In genomic region chr18:50286391-50287027, GRCh38 we compare ENCODE assay signal across 8 cellular contexts. TPM values are rescaled to one million over a fixed set of nuclear protein-coding genes. Genes with fewer than 3 reads are reported as not detected.
DNase-seq lines count a peak whose midpoint lies in the region; ATAC-seq lines count a peak whose summit lies in the region.

No MANE protein-coding gene starts in this region.

- H3K36me3 Mint-ChIP-seq in naive B cell: peaks cover 8 to 40% of the 10 kb centered on the region in 2 donors

- peaks cover 13% of the 10 kb centered on the region for H3K27me3 ChIP-seq in SJSA1 (replicated peaks)

- H3K9me3 ChIP-seq in SJSA1 (replicated peaks): no peaks in the 10 kb centered on the region

- no peaks in the 10 kb centered on the region for H3K9me3 Mint-ChIP-seq in naive B cell

- no peak for ATAC-seq in naive B cell (ENCODE audit: low read depth in 2 of 2)
- ATAC-seq in GM21390 (IDR thresholded peaks at IDR 0.05; ENCODE audit: unreplicated experiment): no peak

- no peaks in the 10 kb centered on the region for H3K27me3 Mint-ChIP-seq in naive B cell

- peaks cover 52% of the 10 kb centered on the region for H3K36me3 ChIP-seq in SJSA1

- peaks cover 40 to 57% (median 44%) of the 10 kb centered on the region in 3 donors for H3K4me1 Mint-ChIP-seq in naive B cell

- peak; percentile 39 for DNase-seq in stimulated activated CD4-positive, alpha-beta T cell treated with anti-CD3 and anti-CD28 coated beads, Interleukin-1b, Interleukin-23, amount 100 ng/mL, for 48 hours
- DNase-seq in stimulated activated CD4-positive, alpha-beta T cell treated with anti-CD3 and anti-CD28 coated beads, Interleukin-12 subunit alpha, Interleukin-12 subunit beta, amount 100 ng/mL, for 4 hours: no peak
- DNase-seq in SJSA1 (ENCODE audit: low read depth in 1 of 2, low spot score in 2 of 2) (peak; percentile 62 to 75), ecto neural progenitor cell (ENCODE audit: low spot score) (peak; percentile 57), naive B cell (no peak), NCI-H446 treated with DMSO at 0.1 percent for 48 hours (lab: John Stamatoyannopoulos, UW) (no peak), SKM-1 treated with dmso at 0.1 percent for 144 hours (lab: John Stamatoyannopoulos, UW; ENCODE audit: unreplicated experiment) (no peak)

- peak overlapping the region in 5 of 6 donors; percentile 67 to 98 (median 87) for H3K27ac Mint-ChIP-seq in naive B cell

- H3K4me1 ChIP-seq in SJSA1 (replicated peaks): peaks cover 17% of the 10 kb centered on the region

- peak overlapping the region; percentile 89 to 100 (median 98) for H3K4me3 Mint-ChIP-seq in naive B cell

- H3K4me3 ChIP-seq in SJSA1: peak overlapping the region; percentile 70

- H3K27ac ChIP-seq in SJSA1: no peak overlapping the region

RNA-seq across cellular contexts. Expression of gene CXXC1, which starts 1.0 kb away (rescaled TPM):
- 26.0 and 31.3 TPM in 2 replicates for total RNA-seq in SJSA1 (2014; rRNA removed; shearing (Covaris generic))
- 10 to 100 TPM; 56.7 to 97.3 (median 71.0) TPM for polyA plus RNA-seq in naive B cell (ENCODE audit: low read depth in 6 of 6)

RNA-seq across cellular contexts. Expression of gene MBD1, which starts 5.2 kb away (rescaled TPM):
- 51.1 and 64.4 TPM in 2 replicates for total RNA-seq in SJSA1 (2014; rRNA removed; shearing (Covaris generic))
- 10 to 100 TPM; 23.4 to 42.4 (median 25.0) TPM for polyA plus RNA-seq in naive B cell (ENCODE audit: low read depth in 6 of 6)

RNA-seq across cellular contexts. Expression of gene CFAP53, which starts 20.2 kb away (rescaled TPM):
- 0.08 TPM in 1 of 2 replicates, not detected in the other for total RNA-seq in SJSA1 (2014; rRNA removed; shearing (Covaris generic))
- polyA plus RNA-seq in naive B cell (ENCODE audit: low read depth in 6 of 6): under 1 TPM in 1 of 6 donors, not detected in 5; 0.27 TPM

Comparison
In these comparisons a context has a peak if more than half of its experiments do, and no peak if none do; other contexts are left out.
1. DNase-seq: peak in stimulated activated CD4-positive, alpha-beta T cell treated with anti-CD3 and anti-CD28 coated beads, Interleukin-1b, Interleukin-23, amount 100 ng/mL, for 48 hours (single experiment), SJSA1 (2 of 2) and ecto neural progenitor cell (single experiment); none in stimulated activated CD4-positive, alpha-beta T cell treated with anti-CD3 and anti-CD28 coated beads, Interleukin-12 subunit alpha, Interleukin-12 subunit beta, amount 100 ng/mL, for 4 hours (single experiment), naive B cell (single experiment), NCI-H446 treated with DMSO at 0.1 percent for 48 hours (single experiment) and SKM-1 treated with dmso at 0.1 percent for 144 hours (single experiment).